Comparison of ENCODE assay signal across 1 cellular context in genomic region chr2:5482929-5483331, GRCh38.
TF ChIP-seq lines count a peak whose summit lies in the region.

No MANE protein-coding gene starts in this region.

TF ChIP-seq in GM23338, 12 proteins besides CTCF, POLR2A, EP300 and RAD21 (continued from another document):
- no peak for TF ChIP-seq ZNF462 (CRISPR knock-in tag; IDR thresholded peaks at IDR 0.05)
- TF ChIP-seq CREB1 (CRISPR knock-in tag; IDR thresholded peaks at IDR 0.05; ENCODE audit: low read depth): no peak
- TF ChIP-seq POLR2AphosphoS5 (IDR thresholded peaks at IDR 0.05; ENCODE audit: low read depth): no peak
- TF ChIP-seq ETS1 (IDR thresholded peaks at IDR 0.05): no peak
- TF ChIP-seq STAT1 (IDR thresholded peaks at IDR 0.05; ENCODE audit: unreplicated experiment): no peak
- no peak for TF ChIP-seq EZH2phosphoT487 (IDR thresholded peaks at IDR 0.05; ENCODE audit: unreplicated experiment)
- no peak for TF ChIP-seq ZNF331 (CRISPR knock-in tag; IDR thresholded peaks at IDR 0.05; ENCODE audit: low read depth)
